8 cellular contexts compared by ENCODE assay signal in the genomic region with DNA sequence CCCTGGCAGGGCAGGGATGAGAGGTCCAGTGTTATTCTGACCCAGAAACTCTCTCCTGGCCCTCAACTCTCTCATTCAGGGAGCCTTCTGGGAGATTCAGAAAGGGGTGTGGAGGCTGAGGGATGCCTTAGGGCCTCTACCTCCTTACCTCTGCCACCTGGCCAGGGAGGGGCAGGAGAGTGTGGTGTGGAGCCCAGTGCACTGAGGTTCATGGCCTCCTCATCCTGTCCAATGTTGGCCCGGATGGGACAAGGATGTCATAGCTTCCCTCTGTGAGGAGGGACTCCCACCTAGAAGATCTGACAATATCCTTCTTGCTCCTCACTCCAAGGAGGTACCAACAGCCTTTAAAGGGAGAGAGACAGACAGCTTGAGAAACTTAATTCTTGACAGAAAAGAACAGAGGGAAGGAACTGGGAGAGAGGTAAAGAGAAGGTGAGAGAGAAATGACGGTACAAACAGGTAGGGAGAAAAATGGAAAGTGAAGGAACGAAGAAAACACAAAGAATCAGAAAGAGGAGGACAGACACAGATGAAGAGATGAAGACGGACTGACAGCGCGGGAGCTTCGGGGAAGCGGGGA. TPM values are rescaled to one million over a fixed set of nuclear protein-coding genes. Genes with fewer than 3 reads are reported as not detected.
DNase-seq lines count a peak whose midpoint lies in the region; ATAC-seq lines count a peak whose summit lies in the region.

No MANE protein-coding gene starts in this region.

- peak; percentile 46 for ATAC-seq in stimulated activated memory B cell treated with anti-CD40 and anti-IgM and Interleukin-4, amounts not matched to agents 10 μg/mL and 1 μg/mL and 100 μg/mL, for 72 hours
- no peak for ATAC-seq in HG03378 (IDR thresholded peaks at IDR 0.05; ENCODE audit: unreplicated experiment)

- no peaks in the 10 kb centered on the region for H3K36me3 Mint-ChIP-seq in activated CD4-positive, alpha-beta memory T cell treated with anti-CD3 and anti-CD28 coated beads, Interleukin-2, amount 10 ng/mL, durations not matched to agents 7 days and 5 days (ENCODE audit: low read depth)
- H3K36me3 Mint-ChIP-seq in stimulated activated memory B cell treated with anti-CD40 and anti-IgM and Interleukin-4, amounts not matched to agents 10 μg/mL and 1 μg/mL and 100 μg/mL, for 72 hours: peaks cover 11% of the 10 kb centered on the region

- peaks cover 6% of the 10 kb centered on the region for H3K4me1 Mint-ChIP-seq in activated CD4-positive, alpha-beta memory T cell treated with anti-CD3 and anti-CD28 coated beads, Interleukin-2, amount 10 ng/mL, durations not matched to agents 7 days and 5 days
- H3K4me1 Mint-ChIP-seq in stimulated activated memory B cell treated with anti-CD40 and anti-IgM and Interleukin-4, amounts not matched to agents 10 μg/mL and 1 μg/mL and 100 μg/mL, for 72 hours: peaks cover 63% of the 10 kb centered on the region

- DNase-seq in NCI-H2171 treated with DMSO at 0.1 percent for 48 hours (lab: John Stamatoyannopoulos, UW) (peak; percentile 33), NCI-H2171 (lab: John Stamatoyannopoulos, UW) (no peak), NAMALWA (ENCODE audit: low spot score) (no peak), superior temporal gyrus (ENCODE audit: extremely low spot score) (no peak)
- no peak for DNase-seq in activated CD4-positive, alpha-beta memory T cell treated with anti-CD3 and anti-CD28 coated beads, Interleukin-2, amount 10 ng/mL, durations not matched to agents 7 days and 5 days

- H3K9me3 Mint-ChIP-seq in activated CD4-positive, alpha-beta memory T cell treated with anti-CD3 and anti-CD28 coated beads, Interleukin-2, amount 10 ng/mL, durations not matched to agents 7 days and 5 days: no peaks in the 10 kb centered on the region
- no peaks in the 10 kb centered on the region for H3K9me3 Mint-ChIP-seq in stimulated activated memory B cell treated with anti-CD40 and anti-IgM and Interleukin-4, amounts not matched to agents 10 μg/mL and 1 μg/mL and 100 μg/mL, for 72 hours

- peak overlapping the region; percentile 60 for H3K4me3 Mint-ChIP-seq in activated CD4-positive, alpha-beta memory T cell treated with anti-CD3 and anti-CD28 coated beads, Interleukin-2, amount 10 ng/mL, durations not matched to agents 7 days and 5 days
- H3K4me3 Mint-ChIP-seq in stimulated activated memory B cell treated with anti-CD40 and anti-IgM and Interleukin-4, amounts not matched to agents 10 μg/mL and 1 μg/mL and 100 μg/mL, for 72 hours: peak overlapping the region; percentile 94

- CTCF ChIA-PET in activated CD4-positive, alpha-beta memory T cell treated with anti-CD3 and anti-CD28 coated beads, Interleukin-2, amount 10 ng/mL, durations not matched to agents 7 days and 5 days (lab: Charles Lee): no interaction called here

- H3K27ac Mint-ChIP-seq in activated CD4-positive, alpha-beta memory T cell treated with anti-CD3 and anti-CD28 coated beads, Interleukin-2, amount 10 ng/mL, durations not matched to agents 7 days and 5 days: no peak overlapping the region
- peak overlapping the region; percentile 91 for H3K27ac Mint-ChIP-seq in stimulated activated memory B cell treated with anti-CD40 and anti-IgM and Interleukin-4, amounts not matched to agents 10 μg/mL and 1 μg/mL and 100 μg/mL, for 72 hours

- POLR2A ChIA-PET in activated CD4-positive, alpha-beta memory T cell treated with anti-CD3 and anti-CD28 coated beads, Interleukin-2, amount 10 ng/mL, durations not matched to agents 7 days and 5 days (lab: Charles Lee): no interaction called here

- H3K27me3 Mint-ChIP-seq in activated CD4-positive, alpha-beta memory T cell treated with anti-CD3 and anti-CD28 coated beads, Interleukin-2, amount 10 ng/mL, durations not matched to agents 7 days and 5 days: peaks cover 18% of the 10 kb centered on the region
- H3K27me3 Mint-ChIP-seq in stimulated activated memory B cell treated with anti-CD40 and anti-IgM and Interleukin-4, amounts not matched to agents 10 μg/mL and 1 μg/mL and 100 μg/mL, for 72 hours: no peaks in the 10 kb centered on the region

- H3K4me3 ChIP-seq in iPS-18c (ENCODE audit: insufficient read depth, low read depth, low read length): peak overlapping the region; percentile 67

- H3K9me3 ChIP-seq in iPS-18c (ENCODE audit: control insufficient read depth, insufficient read depth, low read length): no peaks in the 10 kb centered on the region

RNA-seq across cellular contexts. Expression of a gene that starts 0.8 kb away (rescaled TPM):
- total RNA-seq in activated CD4-positive, alpha-beta memory T cell treated with anti-CD3 and anti-CD28 coated beads, Interleukin-2, amount 10 ng/mL, durations not matched to agents 7 days and 5 days: 1 to 10 TPM in 1 of 2 experiments, under 1 TPM in 1; 0.80 to 1.3 TPM
